1 cellular context compared by ENCODE assay signal in the genomic region with DNA sequence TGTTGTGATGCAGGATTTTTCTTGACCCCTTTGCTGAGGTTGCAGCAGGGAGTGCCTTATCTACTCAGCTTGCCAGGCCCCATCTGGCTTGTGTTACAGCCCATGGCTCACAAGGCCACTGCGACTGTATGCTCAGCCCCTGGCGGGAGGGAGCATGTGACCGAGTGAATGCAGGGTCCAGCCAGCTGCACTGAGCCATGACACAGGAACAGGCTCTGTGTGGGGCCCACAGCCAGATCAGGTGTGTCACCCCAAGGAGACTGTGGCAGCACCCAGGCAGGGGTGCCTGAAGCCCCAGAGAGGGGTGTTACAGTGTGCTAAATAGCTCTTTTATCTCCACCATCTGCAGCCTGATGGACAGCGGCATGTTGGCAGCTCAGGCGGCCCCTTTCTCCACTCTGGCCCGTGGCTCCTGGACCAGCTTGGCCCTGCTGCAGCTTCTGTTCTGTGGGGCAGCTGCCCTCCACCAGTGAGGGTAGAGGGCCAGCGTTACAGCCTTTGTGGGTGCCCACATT.
TF ChIP-seq lines count a peak whose summit lies in the region.

No MANE protein-coding gene starts in this region.

TF ChIP-seq in WTC11, 78 proteins besides CTCF, POLR2A, EP300 and RAD21 (continued from another document):
- TF ChIP-seq ZNF423 (CRISPR knock-in tag; IDR thresholded peaks at IDR 0.05) (no peak), ZNF263 (CRISPR knock-in tag; IDR thresholded peaks at IDR 0.05; ENCODE audit: low read depth) (no peak), PRDM15 (CRISPR knock-in tag; IDR thresholded peaks at IDR 0.05) (no peak)
- TF ChIP-seq, protein P1, sequence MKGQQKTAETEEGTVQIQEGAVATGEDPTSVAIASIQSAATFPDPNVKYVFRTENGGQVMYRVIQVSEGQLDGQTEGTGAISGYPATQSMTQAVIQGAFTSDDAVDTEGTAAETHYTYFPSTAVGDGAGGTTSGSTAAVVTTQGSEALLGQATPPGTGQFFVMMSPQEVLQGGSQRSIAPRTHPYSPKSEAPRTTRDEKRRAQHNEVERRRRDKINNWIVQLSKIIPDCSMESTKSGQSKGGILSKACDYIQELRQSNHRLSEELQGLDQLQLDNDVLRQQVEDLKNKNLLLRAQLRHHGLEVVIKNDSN (CRISPR knock-in tag; IDR thresholded peaks at IDR 0.05), result peak; percentile 61; the same call in 1 of the 2 replicates
